Comparison of ENCODE assay signal across 13 cellular contexts in genomic region chr17:4634981-4635380, GRCh38. TPM values are rescaled to one million over a fixed set of nuclear protein-coding genes. Genes with fewer than 3 reads are reported as not detected.
"Had no signal": no experiment of that assay in that cellular context is flagged by ENCODE, and none has a peak within 500 bp of the region (broad histone marks: within the 10 kb centered on the region; RNA-seq: fewer than 3 reads in every experiment).

No MANE protein-coding gene starts in this region.

- H3K36me3 ChIP-seq: neutrophil, stomach, thoracic aorta had no signal

- H3K9me3 ChIP-seq: neutrophil, stomach, thoracic aorta had no signal

- DNase-seq: activated CD4-positive, alpha-beta T cell treated with anti-CD3 and anti-CD28 coated beads, Interleukin-2, amount 50 U/mL, for 4 hours; activated CD4-positive, CD25-positive, alpha-beta regulatory T cell treated with anti-CD3 and anti-CD28 coated beads, Interleukin-2, amount 50 U/mL, for 72 hours; activated effector memory CD4-positive, alpha-beta T cell treated with anti-CD3 and anti-CD28 coated beads, Interleukin-2, amount 50 U/mL, for 16 hours; activated T-cell treated with anti-CD3 and anti-CD28 coated beads, Interleukin-2, amount 50 U/mL, for 4 hours; hypothalamus; left colon; midbrain; naive thymus-derived CD4-positive, alpha-beta T cell; stomach had no signal

- H3K4me3 ChIP-seq: lung, skin epidermis, stomach, thoracic aorta had no signal

- H3K27ac ChIP-seq: neutrophil, skin epidermis, stomach, thoracic aorta had no signal

RNA-seq across cellular contexts. Expression of gene ALOX15, which starts 6.5 kb away (rescaled TPM):
- total RNA-seq: activated T-cell treated with anti-CD3 and anti-CD28 coated beads, Interleukin-2, amount 50 U/mL, for 4 hours; thoracic aorta had no signal

RNA-seq across cellular contexts. Expression of gene SMTNL2, which starts 50.7 kb away (rescaled TPM):
- total RNA-seq: activated T-cell treated with anti-CD3 and anti-CD28 coated beads, Interleukin-2, amount 50 U/mL, for 4 hours; naive thymus-derived CD4-positive, alpha-beta T cell had no signal
